13 cellular contexts compared by ENCODE assay signal in the genomic region with DNA sequence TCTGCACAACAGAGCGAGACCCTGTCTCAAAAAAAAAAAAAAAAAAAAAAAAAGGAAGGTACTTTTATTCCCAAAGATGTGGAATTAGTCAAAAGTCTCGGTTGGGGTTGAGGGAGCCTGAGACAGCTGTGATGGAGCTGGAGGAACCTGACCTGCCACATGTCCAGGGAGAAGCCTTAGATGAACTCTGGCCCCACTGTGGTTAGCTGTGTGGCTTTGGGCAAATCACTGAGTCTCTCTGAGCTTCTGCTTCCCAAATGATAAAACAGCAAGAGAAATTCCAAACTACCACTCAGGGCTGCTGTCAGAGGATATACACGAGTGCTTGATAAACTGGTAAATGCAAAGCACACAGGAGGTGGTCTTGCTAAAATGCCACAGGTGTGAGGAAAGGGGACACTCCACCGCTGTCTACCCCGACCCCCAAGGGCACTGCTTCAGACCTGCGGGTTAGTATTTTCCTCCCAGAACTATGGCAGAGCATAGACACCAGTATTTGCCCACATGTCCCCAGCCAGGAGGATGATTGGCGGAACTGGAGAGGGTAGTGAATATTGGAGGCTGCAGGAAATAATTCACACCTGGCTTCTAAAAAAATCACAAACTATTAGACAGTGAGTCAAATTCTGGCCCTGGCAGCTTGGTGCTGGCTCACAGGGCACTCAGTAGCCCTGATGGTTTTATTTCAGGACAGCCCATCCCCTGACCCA. TPM values are rescaled to one million over a fixed set of nuclear protein-coding genes. Genes with fewer than 3 reads are reported as not detected.
DNase-seq lines count a peak whose midpoint lies in the region; ATAC-seq and TF ChIP-seq lines count a peak whose summit lies in the region.
"Had no signal": no experiment of that assay in that cellular context is flagged by ENCODE, and none has a peak within 500 bp of the region (broad histone marks: within the 10 kb centered on the region; RNA-seq: fewer than 3 reads in every experiment).

No MANE protein-coding gene starts in this region.

- peak in 2 of 3 experiments; percentile 56 to 71 for DNase-seq in NCI-H1417 (lab: John Stamatoyannopoulos, UW)
- no peak for DNase-seq in NCI-H1417 treated with DMSO at 0.1 percent for 48 hours (lab: John Stamatoyannopoulos, UW)
- peak; percentile 39 for DNase-seq in NCI-H748 (lab: John Stamatoyannopoulos, UW; ENCODE audit: unreplicated experiment)
- DNase-seq in NCI-H748 treated with DMSO at 0.1 percent for 48 hours (lab: John Stamatoyannopoulos, UW) = no peak
- no peak for DNase-seq in RWPE1 (ENCODE audit: low spot score)
- DNase-seq in cerebellum (ENCODE audit: low spot score) = no peak
- DNase-seq: 8988T; Calu3; CD8-positive, alpha-beta T cell; GM23248 had no signal

- peak overlapping the region; percentile 11; the same call in 1 of the 2 replicates for H3K27ac ChIP-seq in RWPE1
- H3K27ac ChIP-seq: BLaER1 treated with 17β-estradiol and CSF1 and Interleukin-3, amounts not matched to agents 10 nM and 100 nM; GM23248 had no signal

- POLR2A ChIA-PET in RWPE1 (lab: Yijun Ruan, JAX; ENCODE audit: low non-redundant PET) = no interaction called here

- no peak for ATAC-seq in HG03354 (IDR thresholded peaks at IDR 0.05; ENCODE audit: poor library complexity, severe bottlenecking, unreplicated experiment)
- ATAC-seq: CD8-positive, alpha-beta T cell had no signal

- CTCF ChIA-PET in RWPE1 (lab: Yijun Ruan, JAX) = interaction anchor here (1.0 kb wide), 1 partner anchor 74 kb away, joined by 3 read pairs; no protein-coding TSS in a partner anchor

- no peak for TF ChIP-seq CTCF in RWPE1 (conservative IDR thresholded peaks at IDR 0.05; ENCODE audit: low read depth)

RNA-seq across cellular contexts. Expression of gene DRC3, which starts 14.7 kb away (rescaled TPM):
- total RNA-seq in cerebellum = 4.3 TPM
- total RNA-seq: H4 had no signal

RNA-seq across cellular contexts. Expression of gene TOM1L2, which starts 15.1 kb away (rescaled TPM):
- 39.2 TPM for total RNA-seq in cerebellum

RNA-seq across cellular contexts. Expression of gene ATPAF2, which starts 51.6 kb away (rescaled TPM):
- total RNA-seq in cerebellum = 38.5 TPM

RNA-seq across cellular contexts. Expression of gene GID4, which starts 51.9 kb away (rescaled TPM):
- total RNA-seq in cerebellum = 8.6 TPM

Comparison
In these comparisons a context has a peak if more than half of its experiments do, and no peak if none do; other contexts are left out.
1. DNase-seq: peak in NCI-H1417 (2 of 3) and NCI-H748 (single experiment); none in NCI-H1417 treated with DMSO at 0.1 percent for 48 hours (single experiment), NCI-H748 treated with DMSO at 0.1 percent for 48 hours (single experiment), RWPE1 (single experiment) and cerebellum (single experiment).